1 cellular context compared by ENCODE assay signal in genomic region chr5:171494452-171495121, GRCh38.
TF ChIP-seq lines count a peak whose summit lies in the region.

No MANE protein-coding gene starts in this region.

TF ChIP-seq in SK-N-SH, 30 proteins besides CTCF, POLR2A, EP300 and RAD21 (continued from another document):
- TF ChIP-seq REST (IDR thresholded peaks at IDR 0.05; ENCODE audit: low read depth, low read length) (0 out of 2 replicates have a peak, but pooled peaks have one; percentile 6), SIN3A (IDR thresholded peaks at IDR 0.05; ENCODE audit: borderline replicate concordance, low read depth, low read length) (0 out of 2 replicates have a peak, but pooled peaks have one; percentile 50), YY1 (IDR thresholded peaks at IDR 0.05; ENCODE audit: low read depth) (no peak), ELF1 (IDR thresholded peaks at IDR 0.05) (no peak), TCF12 (IDR thresholded peaks at IDR 0.05) (peak; percentile 88)
